In genomic region chr12:6944381-6945186, GRCh38 we compare ENCODE assay signal across 8 cellular contexts. TPM values are rescaled to one million over a fixed set of nuclear protein-coding genes. Genes with fewer than 3 reads are reported as not detected.
DNase-seq lines count a peak whose midpoint lies in the region; ATAC-seq and TF ChIP-seq lines count a peak whose summit lies in the region.

No MANE protein-coding gene starts in this region.

- H3K27ac ChIP-seq in adipose tissue (ENCODE audit: low read depth, low read length) (peak overlapping the region; percentile 97), upper lobe of left lung (peak overlapping the region; percentile 93 to 98 (median 93))

- peaks cover 24 to 52% (median 38%) of the 10 kb centered on the region in 4 donors for H3K4me1 ChIP-seq in upper lobe of left lung

- ATAC-seq in HG02623 (IDR thresholded peaks at IDR 0.05; ENCODE audit: unreplicated experiment) (peak; percentile 36), upper lobe of left lung (ENCODE audit: low FRiP score in 2 of 2) (peak; percentile 91)

- TF ChIP-seq EP300 in upper lobe of left lung (IDR thresholded peaks at IDR 0.05), result no peak

- peak; percentile 95 for TF ChIP-seq CTCF in GM10266 (IDR thresholded peaks at IDR 0.05; ENCODE audit: control insufficient read depth, insufficient read depth, low read depth, missing control alignments)
- peak; percentile 81 to 98 (median 98) for TF ChIP-seq CTCF in upper lobe of left lung (IDR thresholded peaks at IDR 0.05)

- TF ChIP-seq POLR2A in upper lobe of left lung (IDR thresholded peaks at IDR 0.05), result peak in 1 of 4 donors; percentile 23

- peaks cover 0 to 42% (median 13%) of the 10 kb centered on the region in 4 donors for H3K36me3 ChIP-seq in upper lobe of left lung

- DNase-seq in GM10266 (ENCODE audit: extremely low spot score) (peak; percentile 81), NCI-H1417 (lab: John Stamatoyannopoulos, UW) (peak; percentile 93 to 98 (median 95)), SW480 (ENCODE audit: low spot score) (peak; percentile 97), cardiac septum (ENCODE audit: low spot score) (peak; percentile 95), pons (ENCODE audit: low spot score) (peak; percentile 93), upper lobe of left lung (peak; percentile 93 to 96)

- H3K9me3 ChIP-seq in upper lobe of left lung, result no peaks in the 10 kb centered on the region

- peak overlapping the region; percentile 46 to 75 (median 69) for H3K4me3 ChIP-seq in upper lobe of left lung

- WGBS in adipose tissue, 3 donors, result 2 to 3% (median 3%) methylated on average over 48 of the region's 48 CpGs
- 2 to 9% methylated on average over 13 to 48 of the region's 48 CpGs for WGBS in upper lobe of left lung, 2 donors

- H3K27me3 ChIP-seq in upper lobe of left lung, result no peaks in the 10 kb centered on the region

- intact Hi-C loops in cardiac septum (cut with DNase I), result loop anchor here (1.0 to 5.0 kb wide), 4 partner anchors 20 to 165 kb away; partner anchors contain the start of gene C1RL

RNA-seq across cellular contexts. Expression of gene C12orf57, which starts 0.8 kb away (rescaled TPM):
- 100 to 1,000 TPM; 326 to 584 (median 368) TPM for polyA plus RNA-seq in adipose tissue
- total RNA-seq in cardiac septum (162 TPM), upper lobe of left lung (100 to 1,000 TPM in 5 of 6 donors, 10 to 100 TPM in 1; 83.8 to 291 (median 179) TPM)

RNA-seq across cellular contexts. Expression of gene RNU7-1, which starts 1.0 kb away (rescaled TPM):
- polyA plus RNA-seq in adipose tissue, result not detected
- not detected for total RNA-seq in cardiac septum
- not detected for total RNA-seq in upper lobe of left lung

RNA-seq across cellular contexts. Expression of gene PTPN6, which starts 6.6 kb away (rescaled TPM):
- 10 to 100 TPM; 18.8 to 44.0 (median 24.2) TPM for polyA plus RNA-seq in adipose tissue
- total RNA-seq in cardiac septum, result 7.0 TPM
- total RNA-seq in upper lobe of left lung, result 100 to 1,000 TPM in 4 of 6 donors, 10 to 100 TPM in 2; 56.3 to 215 (median 114) TPM

RNA-seq across cellular contexts. Expression of gene ATN1, which starts 16.8 kb away (rescaled TPM):
- 100 to 1,000 TPM in 2 of 3 donors, 10 to 100 TPM in 1; 38.1 to 127 (median 119) TPM for polyA plus RNA-seq in adipose tissue
- total RNA-seq in cardiac septum (76.9 TPM), upper lobe of left lung (100 to 1,000 TPM in 4 of 6 donors, 10 to 100 TPM in 2; 74.7 to 321 (median 133) TPM)

RNA-seq across cellular contexts. Expression of gene PHB2, which starts 25.9 kb away (rescaled TPM):
- polyA plus RNA-seq in adipose tissue, result 100 to 1,000 TPM; 147 to 221 (median 166) TPM
- 125 TPM for total RNA-seq in cardiac septum
- total RNA-seq in upper lobe of left lung, result 100 to 1,000 TPM; 101 to 196 (median 140) TPM

Comparison
In these comparisons a context has a peak if more than half of its experiments do, and no peak if none do; other contexts are left out.
1. Peak in every context shown above with its lines: DNase-seq, ATAC-seq, H3K4me3 ChIP-seq and H3K27ac ChIP-seq.